26 cellular contexts compared by ENCODE assay signal in the genomic region with DNA sequence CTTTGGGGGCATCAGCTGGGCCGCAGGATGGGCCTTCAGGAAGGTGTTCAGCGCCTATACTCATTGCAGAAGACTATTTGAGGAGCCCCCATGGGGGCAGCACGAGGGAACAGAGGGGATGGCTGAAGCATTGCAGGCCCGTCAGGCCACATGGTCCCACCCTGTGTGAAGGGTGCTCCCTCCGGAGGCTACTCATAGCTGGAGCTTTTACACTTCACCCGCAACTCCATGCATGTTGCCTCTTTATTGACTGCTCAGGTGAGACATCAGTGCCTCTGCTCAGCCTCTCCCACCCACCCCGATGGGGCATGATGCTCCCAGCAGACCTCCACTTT.
"Had no signal": no experiment of that assay in that cellular context is flagged by ENCODE, and none has a peak within 500 bp of the region (broad histone marks: within the 10 kb centered on the region; RNA-seq: fewer than 3 reads in every experiment).

No MANE protein-coding gene starts in this region.

- H3K36me3 Mint-ChIP-seq: immature natural killer cell; naive thymus-derived CD4-positive, alpha-beta T cell; natural killer cell treated with Interleukin-12 subunit alpha and Interleukin-12 subunit beta and Interleukin-15 and Interleukin-18, amount 100 ng/mL, for 72 hours; stimulated activated memory B cell treated with anti-CD40 and anti-IgM and Interleukin-4, amounts not matched to agents 10 μg/mL and 1 μg/mL and 100 μg/mL, for 72 hours; type B pancreatic cell had no signal

- H3K4me3 Mint-ChIP-seq: immature natural killer cell; naive thymus-derived CD4-positive, alpha-beta T cell; natural killer cell treated with Interleukin-12 subunit alpha and Interleukin-12 subunit beta and Interleukin-15 and Interleukin-18, amount 100 ng/mL, for 72 hours; stimulated activated memory B cell treated with anti-CD40 and anti-IgM and Interleukin-4, amounts not matched to agents 10 μg/mL and 1 μg/mL and 100 μg/mL, for 72 hours; stimulated activated naive CD8-positive, alpha-beta T cell treated with anti-CD3 and anti-CD28 coated beads, Interleukin-15, amount 100 ng/mL, for 72 hours; type B pancreatic cell had no signal

- H3K4me2 ChIP-seq: smooth muscle cell had no signal

- H3K9me3 ChIP-seq: left ventricle myocardium inferior, mucosa of descending colon, psoas muscle, right lobe of liver, tibial nerve, uterus had no signal

- H2AFZ ChIP-seq: parathyroid adenoma had no signal

- H3K27me3 Mint-ChIP-seq: stimulated activated naive CD8-positive, alpha-beta T cell treated with anti-CD3 and anti-CD28 coated beads, Interleukin-15, amount 100 ng/mL, for 72 hours had no signal

- H3K27me3 ChIP-seq: right lobe of liver, tibial nerve, uterus had no signal

- FAIRE-seq: islet of Langerhans had no signal

- H3K27ac ChIP-seq: left ventricle myocardium inferior, parathyroid adenoma, psoas muscle, right lobe of liver, tibial nerve, uterus had no signal

- H3K79me2 ChIP-seq: parathyroid adenoma had no signal

- H3K9me3 Mint-ChIP-seq: immature natural killer cell; naive thymus-derived CD4-positive, alpha-beta T cell; natural killer cell treated with Interleukin-12 subunit alpha and Interleukin-12 subunit beta and Interleukin-15 and Interleukin-18, amount 100 ng/mL, for 72 hours; stimulated activated memory B cell treated with anti-CD40 and anti-IgM and Interleukin-4, amounts not matched to agents 10 μg/mL and 1 μg/mL and 100 μg/mL, for 72 hours; stimulated activated naive CD8-positive, alpha-beta T cell treated with anti-CD3 and anti-CD28 coated beads, Interleukin-15, amount 100 ng/mL, for 72 hours; type B pancreatic cell had no signal

- H3K36me3 ChIP-seq: left ventricle myocardium inferior, right lobe of liver, tibial nerve, uterus had no signal

- H3K9ac ChIP-seq: parathyroid adenoma had no signal

- H3K4me3 ChIP-seq: left ventricle myocardium inferior, lung, mucosa of descending colon, psoas muscle, right lobe of liver, smooth muscle cell, tibial nerve, uterus had no signal

- DNase-seq: hypothalamus; immature natural killer cell; left ventricle myocardium inferior; mesendoderm; midbrain; mucosa of descending colon; naive thymus-derived CD4-positive, alpha-beta T cell; nucleus accumbens; psoas muscle; right lobe of liver; stimulated activated CD4-positive, alpha-beta T cell treated with anti-CD3 and anti-CD28 coated beads, Interleukin-1b, Interleukin-23, amount 100 ng/mL, for 48 hours; stimulated activated CD4-positive, alpha-beta T cell treated with anti-CD3 and anti-CD28 coated beads, Interleukin-2, amount 100 ng/mL, for 48 hours; stimulated activated CD4-positive, alpha-beta T cell treated with anti-CD3 and anti-CD28 coated beads, Interleukin-4, amount 100 ng/mL, for 4 hours; stimulated activated CD8-positive, alpha-beta memory T cell treated with anti-CD3 and anti-CD28 coated beads, Interleukin-4, amount 100 ng/mL, for 48 hours; stimulated activated naive CD4-positive, alpha-beta T cell treated with Interleukin-2 at 50 U/mL for 16 hours; stimulated activated naive CD8-positive, alpha-beta T cell treated with anti-CD3 and anti-CD28 coated beads, Interleukin-15, amount 100 ng/mL, for 72 hours; substantia nigra; uterus had no signal

- H3K4me1 ChIP-seq: left ventricle myocardium inferior, parathyroid adenoma, psoas muscle, right lobe of liver, tibial nerve, uterus had no signal

- H3K27ac Mint-ChIP-seq: immature natural killer cell; naive thymus-derived CD4-positive, alpha-beta T cell; natural killer cell treated with Interleukin-12 subunit alpha and Interleukin-12 subunit beta and Interleukin-15 and Interleukin-18, amount 100 ng/mL, for 72 hours; stimulated activated memory B cell treated with anti-CD40 and anti-IgM and Interleukin-4, amounts not matched to agents 10 μg/mL and 1 μg/mL and 100 μg/mL, for 72 hours; stimulated activated naive CD8-positive, alpha-beta T cell treated with anti-CD3 and anti-CD28 coated beads, Interleukin-15, amount 100 ng/mL, for 72 hours; type B pancreatic cell had no signal

- H3K4me1 Mint-ChIP-seq: naive thymus-derived CD4-positive, alpha-beta T cell; stimulated activated memory B cell treated with anti-CD40 and anti-IgM and Interleukin-4, amounts not matched to agents 10 μg/mL and 1 μg/mL and 100 μg/mL, for 72 hours; stimulated activated naive CD8-positive, alpha-beta T cell treated with anti-CD3 and anti-CD28 coated beads, Interleukin-15, amount 100 ng/mL, for 72 hours had no signal
